In genomic region chr1:225888898-225889690, GRCh38 we compare ENCODE assay signal across 1 cellular context.
TF ChIP-seq lines count a peak whose summit lies in the region.

A gene with protein sequence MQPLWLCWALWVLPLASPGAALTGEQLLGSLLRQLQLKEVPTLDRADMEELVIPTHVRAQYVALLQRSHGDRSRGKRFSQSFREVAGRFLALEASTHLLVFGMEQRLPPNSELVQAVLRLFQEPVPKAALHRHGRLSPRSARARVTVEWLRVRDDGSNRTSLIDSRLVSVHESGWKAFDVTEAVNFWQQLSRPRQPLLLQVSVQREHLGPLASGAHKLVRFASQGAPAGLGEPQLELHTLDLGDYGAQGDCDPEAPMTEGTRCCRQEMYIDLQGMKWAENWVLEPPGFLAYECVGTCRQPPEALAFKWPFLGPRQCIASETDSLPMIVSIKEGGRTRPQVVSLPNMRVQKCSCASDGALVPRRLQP (minus strand): TSS chr1:225889146. CDS start chr1:225889066, 80 bp downstream.

TF ChIP-seq in GM12878, 131 proteins besides CTCF, POLR2A, EP300 and RAD21:
- no peak for TF ChIP-seq SPI1 (IDR thresholded peaks at IDR 0.05; ENCODE audit: borderline replicate concordance, insufficient read depth, low read depth, low read length)
